8 cellular contexts compared by ENCODE assay signal in the genomic region with DNA sequence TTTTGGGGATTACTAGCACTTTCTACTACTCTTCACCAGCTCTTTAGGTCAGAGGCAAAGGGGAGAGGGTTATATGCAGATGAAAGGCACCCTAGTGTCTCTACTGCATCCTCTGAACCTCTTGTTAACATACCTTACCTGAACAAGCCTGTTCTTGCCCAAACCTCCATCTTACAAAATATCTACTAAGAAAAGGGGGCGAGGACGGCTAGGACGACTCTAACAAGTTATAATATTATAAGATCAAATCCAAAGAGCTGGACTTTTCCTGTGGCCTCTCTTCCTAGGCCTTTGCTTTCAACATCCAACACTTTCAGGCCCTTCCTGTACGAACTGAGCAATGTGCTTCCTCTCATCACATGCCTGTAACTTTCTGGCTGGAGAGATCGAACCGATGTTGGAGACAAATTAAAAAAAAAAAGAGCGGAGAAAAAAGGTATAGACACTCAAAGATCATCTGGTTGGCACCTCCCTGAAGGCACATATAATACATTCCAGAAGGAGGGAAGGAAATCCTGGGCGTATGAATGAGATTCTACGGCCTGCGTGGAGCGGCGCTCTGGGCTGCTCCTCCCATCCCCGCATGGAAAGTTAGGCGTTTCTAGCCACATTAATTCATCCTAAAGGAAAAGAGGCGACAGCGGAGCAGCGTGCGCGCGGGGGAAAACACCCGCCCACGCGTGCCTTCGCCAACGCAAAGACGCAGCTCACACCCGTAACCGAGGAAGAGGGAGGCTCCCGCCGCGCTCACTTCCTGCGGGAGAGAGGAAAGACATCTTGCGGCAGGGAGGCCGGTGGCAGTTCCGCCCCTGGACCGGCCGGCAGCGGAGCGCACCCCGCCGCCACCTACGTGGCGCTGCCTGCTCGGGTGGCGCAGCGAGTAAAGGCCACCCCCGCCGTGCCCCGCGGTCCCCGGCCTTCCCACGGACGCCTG. TPM values are rescaled to one million over a fixed set of nuclear protein-coding genes. Genes with fewer than 3 reads are reported as not detected.
DNase-seq lines count a peak whose midpoint lies in the region; ATAC-seq, FAIRE-seq and TF ChIP-seq lines count a peak whose summit lies in the region.

No MANE protein-coding gene starts in this region.

- ATAC-seq in CD4-positive, CD25-positive, alpha-beta regulatory T cell (ENCODE audit: low read depth in 2 of 2) = no peak
- ATAC-seq in HepG2 (peak; percentile 31; the same call in 1 of the 3 replicates), GM21528 (IDR thresholded peaks at IDR 0.05; ENCODE audit: low FRiP score, unreplicated experiment) (no peak), HG02884 (IDR thresholded peaks at IDR 0.05; ENCODE audit: unreplicated experiment) (no peak)

- no peak overlapping the region for H3K4me3 ChIP-seq in CD4-positive, CD25-positive, alpha-beta regulatory T cell (ENCODE audit: low read depth, low read length)
- peak overlapping the region; percentile 68 for H3K4me3 ChIP-seq in HUES64 (ENCODE audit: low read length)
- H3K4me3 ChIP-seq in HepG2 (replicated peaks in 1 of 3; ENCODE audit: insufficient read depth in 1 of 3, low read depth in 2 of 3, low read length in 3 of 3) = no peak overlapping the region

- no peak overlapping the region for H3K27ac ChIP-seq in CD4-positive, CD25-positive, alpha-beta regulatory T cell (ENCODE audit: insufficient read depth, low read length, poor library complexity, severe bottlenecking)
- H3K27ac ChIP-seq in HUES64 (ENCODE audit: low read depth, low read length) (peak overlapping the region; percentile 89), HepG2 (ENCODE audit: extremely low read length, insufficient read depth, low read length) (no peak overlapping the region)

- peak in 1 of 3 donors; percentile 9 for DNase-seq in CD4-positive, CD25-positive, alpha-beta regulatory T cell
- peak; percentile 22 for DNase-seq in activated CD4-positive, alpha-beta T cell treated with anti-CD3 and anti-CD28 coated beads, Interleukin-2, amount 10 ng/mL, durations not matched to agents 7 days and 5 days
- DNase-seq in effector CD8-positive, alpha-beta T cell (lab: John Stamatoyannopoulos, UW) = peak; percentile 19
- DNase-seq in HepG2 (ENCODE audit: low spot score) = no peak
- peak; percentile 0 to 5 for DNase-seq in stimulated activated CD4-positive, alpha-beta T cell treated with anti-CD3 and anti-CD28 coated beads, Interleukin-15, amount 100 ng/mL, for 48 hours (ENCODE audit: low read depth in 2 of 2)

- H3K4me1 ChIP-seq in CD4-positive, CD25-positive, alpha-beta regulatory T cell (ENCODE audit: control insufficient read depth, insufficient read depth, low read length, poor library complexity, severe bottlenecking) = peaks cover 6% of the 10 kb centered on the region
- peaks cover 34% of the 10 kb centered on the region for H3K4me1 ChIP-seq in HUES64 (ENCODE audit: insufficient read depth, low read length)
- H3K4me1 ChIP-seq in HepG2 (ENCODE audit: insufficient read depth, low read length) = no peaks in the 10 kb centered on the region

- peak overlapping the region; percentile 91 for H3K9ac ChIP-seq in HUES64 (ENCODE audit: low read depth, low read length)
- no peak overlapping the region for H3K9ac ChIP-seq in HepG2 (ENCODE audit: insufficient read depth, low read depth, low read length)

- no peaks in the 10 kb centered on the region for H4K20me1 ChIP-seq in HepG2 (ENCODE audit: insufficient read depth, low read length)

- intact Hi-C loops in HepG2 (cut with micrococcal nuclease; ENCODE audit: unreplicated experiment) = no loop called here

- H2AFZ ChIP-seq in HepG2 (ENCODE audit: low read length) = no peak overlapping the region

- no peak for TF ChIP-seq RAD21 in HepG2 (CRISPR knock-in tag; IDR thresholded peaks at IDR 0.05)

- H3K27ac Mint-ChIP-seq in CD4-positive, CD25-positive, alpha-beta regulatory T cell = peak overlapping the region in 1 of 3 donors; percentile 52
- H3K27ac Mint-ChIP-seq in activated CD4-positive, alpha-beta T cell treated with anti-CD3 and anti-CD28 coated beads, Interleukin-2, amount 10 ng/mL, durations not matched to agents 7 days and 5 days = no peak overlapping the region

- H3K4me3 Mint-ChIP-seq in CD4-positive, CD25-positive, alpha-beta regulatory T cell = peak overlapping the region; percentile 8 to 92 (median 52)
- peak overlapping the region; percentile 77 for H3K4me3 Mint-ChIP-seq in activated CD4-positive, alpha-beta T cell treated with anti-CD3 and anti-CD28 coated beads, Interleukin-2, amount 10 ng/mL, durations not matched to agents 7 days and 5 days

- H3K36me3 Mint-ChIP-seq in CD4-positive, CD25-positive, alpha-beta regulatory T cell = peaks cover 7% of the 10 kb centered on the region
- peaks cover 4% of the 10 kb centered on the region for H3K36me3 Mint-ChIP-seq in activated CD4-positive, alpha-beta T cell treated with anti-CD3 and anti-CD28 coated beads, Interleukin-2, amount 10 ng/mL, durations not matched to agents 7 days and 5 days (ENCODE audit: low read depth)

- peaks cover 43% of the 10 kb centered on the region for H3K27me3 ChIP-seq in CD4-positive, CD25-positive, alpha-beta regulatory T cell (ENCODE audit: control insufficient read depth, insufficient read depth, low read length)
- H3K27me3 ChIP-seq in HUES64 (ENCODE audit: insufficient read depth, low read length) (no peaks in the 10 kb centered on the region), HepG2 (ENCODE audit: control insufficient read depth in 1 of 2, insufficient read depth in 2 of 2, low read length in 2 of 2) (peaks cover 2 to 22% of the 10 kb centered on the region in 2 experiments; a peak in 4 of 5 replicates)

- FAIRE-seq in HepG2 (lab: Jason Lieb, UNC) = no peak

- H3K79me2 ChIP-seq in HepG2 (ENCODE audit: insufficient read depth, low read length) = no peaks in the 10 kb centered on the region

- no peak overlapping the region for H3K4me2 ChIP-seq in HepG2 (ENCODE audit: low read depth, low read length)

- no peaks in the 10 kb centered on the region for H3K9me3 ChIP-seq in CD4-positive, CD25-positive, alpha-beta regulatory T cell (ENCODE audit: control insufficient read depth in 2 of 2, low read length in 2 of 2)
- H3K9me3 ChIP-seq in HUES64 (ENCODE audit: insufficient read depth, low read depth, low read length) = no peaks in the 10 kb centered on the region
- H3K9me3 ChIP-seq in HepG2 (ENCODE audit: low read length) = no peaks in the 10 kb centered on the region

- peaks cover 0 to 12% (median 5%) of the 10 kb centered on the region in 4 donors for H3K4me1 Mint-ChIP-seq in CD4-positive, CD25-positive, alpha-beta regulatory T cell
- H3K4me1 Mint-ChIP-seq in activated CD4-positive, alpha-beta T cell treated with anti-CD3 and anti-CD28 coated beads, Interleukin-2, amount 10 ng/mL, durations not matched to agents 7 days and 5 days = peaks cover 12% of the 10 kb centered on the region

- BruUV-seq in HepG2 (replicated peaks; lab: Mats Ljungman, UMichigan) = no TSS peak

- H3K36me3 ChIP-seq in CD4-positive, CD25-positive, alpha-beta regulatory T cell (ENCODE audit: control insufficient read depth, insufficient read depth, low read length) = no peaks in the 10 kb centered on the region
- no peaks in the 10 kb centered on the region for H3K36me3 ChIP-seq in HUES64 (ENCODE audit: insufficient read depth, low read length)
- H3K36me3 ChIP-seq in HepG2 (replicated peaks in 1 of 2; ENCODE audit: control insufficient read depth in 1 of 2, insufficient read depth in 2 of 2, low read length in 2 of 2) = no peaks in the 10 kb centered on the region

- WGBS in HUES64 = under 1% methylated on average over 51 of the region's 53 CpGs
- WGBS in HepG2 (ENCODE audit: low lambda C conversion rate) = 45% methylated on average over 27 of the region's 53 CpGs

- in situ Hi-C loops in HepG2 (cut with HindIII; ENCODE audit: extremely low pct_ligation_motif_present, low pct_unique_long_range_greater_than_20kb) = no loop called here

- H3K27me3 Mint-ChIP-seq in CD4-positive, CD25-positive, alpha-beta regulatory T cell = peaks cover 76% of the 10 kb centered on the region
- H3K27me3 Mint-ChIP-seq in activated CD4-positive, alpha-beta T cell treated with anti-CD3 and anti-CD28 coated beads, Interleukin-2, amount 10 ng/mL, durations not matched to agents 7 days and 5 days = peaks cover 50% of the 10 kb centered on the region

- TF ChIP-seq POLR2A in HepG2 (IDR thresholded peaks at IDR 0.05; ENCODE audit: insufficient read depth in 1 of 2, low read depth in 2 of 2, low read length in 2 of 2) = no peak

- CTCF ChIA-PET in activated CD4-positive, alpha-beta T cell treated with anti-CD3 and anti-CD28 coated beads, Interleukin-2, amount 10 ng/mL, durations not matched to agents 7 days and 5 days (lab: Charles Lee) = no interaction called here
- CTCF ChIA-PET in HepG2 (lab: Yijun Ruan, JAX; ENCODE audit: low intra/inter-chr PET ratio, low total read pairs) = no interaction called here

- TF ChIP-seq CTCF in HepG2 (CRISPR knock-in tag; IDR thresholded peaks at IDR 0.05) = no peak

- TF ChIP-seq EP300 in HepG2 (IDR thresholded peaks at IDR 0.05; ENCODE audit: low read depth in 2 of 2, low read length in 2 of 2) (no peak), HepG2 (CRISPR knock-in tag; IDR thresholded peaks at IDR 0.05; ENCODE audit: borderline replicate concordance) (no peak)

- POLR2A ChIA-PET in activated CD4-positive, alpha-beta T cell treated with anti-CD3 and anti-CD28 coated beads, Interleukin-2, amount 10 ng/mL, durations not matched to agents 7 days and 5 days (lab: Charles Lee) = no interaction called here
- POLR2A ChIA-PET in HepG2 (lab: Yijun Ruan, JAX) = no interaction called here

- peaks cover 0 to 4% (median 0%) of the 10 kb centered on the region in 7 donors for H3K9me3 Mint-ChIP-seq in CD4-positive, CD25-positive, alpha-beta regulatory T cell
- H3K9me3 Mint-ChIP-seq in activated CD4-positive, alpha-beta T cell treated with anti-CD3 and anti-CD28 coated beads, Interleukin-2, amount 10 ng/mL, durations not matched to agents 7 days and 5 days = no peaks in the 10 kb centered on the region

RNA-seq across cellular contexts. Expression of gene PRDM5, which starts 0.8 kb away (rescaled TPM):
- 0.67 TPM for total RNA-seq in CD4-positive, CD25-positive, alpha-beta regulatory T cell
- polyA plus RNA-seq in CD4-positive, CD25-positive, alpha-beta regulatory T cell = under 1 TPM in 2 of 4 donors, not detected in 2; 0.07 to 0.11 TPM
- 12.6 TPM for polyA plus RNA-seq in HUES64 (2013, experiment 1 of 2)
- polyA plus RNA-seq in HUES64 (2013, experiment 2 of 2) = 12.8 TPM
- not detected for total RNA-seq in activated CD4-positive, alpha-beta T cell treated with anti-CD3 and anti-CD28 coated beads, Interleukin-2, amount 10 ng/mL, durations not matched to agents 7 days and 5 days
- not detected in 2 replicates for total RNA-seq in HepG2 (2016; rRNA removed; fragmentation: Illumina TruSeq; extraction: Trizol)
- not detected in 2 replicates for total RNA-seq in HepG2 (2016; cell fraction: cytosol; rRNA removed; fragmentation: Illumina TruSeq; extraction: Trizol; ENCODE audit: low read depth)
- not detected in 2 replicates for total RNA-seq in HepG2 (2016; cell fraction: insoluble cytoplasmic fraction; rRNA removed; fragmentation: Illumina TruSeq; extraction: Trizol)
- not detected in 2 replicates for total RNA-seq in HepG2 (2016; cell fraction: membrane; rRNA removed; fragmentation: Illumina TruSeq; extraction: Trizol)
- not detected in 2 replicates for total RNA-seq in HepG2 (2016; cell fraction: nucleus; rRNA removed; fragmentation: Illumina TruSeq; extraction: Trizol)
- polyA plus RNA-seq in HepG2 (2011; rRNA removed) = not detected in 2 replicates
- not detected in 2 replicates for polyA plus RNA-seq in HepG2 (2011; cell fraction: cytosol; rRNA removed)
- polyA plus RNA-seq in HepG2 (2011; cell fraction: nucleus; rRNA removed) = not detected in 2 replicates
- not detected in 2 replicates for polyA plus RNA-seq in HepG2 (2012)
- not detected in 2 replicates for polyA plus RNA-seq in HepG2 (2016; cell fraction: cytosol; fragmentation: Illumina TruSeq; extraction: Trizol; ENCODE audit: low read depth)
- polyA plus RNA-seq in HepG2 (2016; cell fraction: insoluble cytoplasmic fraction; fragmentation: Illumina TruSeq; extraction: Trizol; ENCODE audit: low read depth) = not detected in 2 replicates
- polyA plus RNA-seq in HepG2 (2016; cell fraction: membrane; fragmentation: Illumina TruSeq; extraction: Trizol; ENCODE audit: low read depth) = not detected in 2 replicates
- polyA plus RNA-seq in HepG2 (2016; cell fraction: nucleus; fragmentation: Illumina TruSeq; extraction: Trizol; ENCODE audit: insufficient read depth, low read depth) = not detected in 2 replicates
- 5.1 TPM in 1 of 2 replicates, not detected in the other for polyA minus RNA-seq in HepG2 (2011; rRNA and poly(A)+ RNA removed; ENCODE audit: low replicate concordance)
- polyA minus RNA-seq in HepG2 (2011; cell fraction: cytosol; rRNA and poly(A)+ RNA removed) = not detected in 2 replicates
- not detected in 2 replicates for polyA minus RNA-seq in HepG2 (2011; cell fraction: nucleus; rRNA and poly(A)+ RNA removed)
